In the genomic region with DNA sequence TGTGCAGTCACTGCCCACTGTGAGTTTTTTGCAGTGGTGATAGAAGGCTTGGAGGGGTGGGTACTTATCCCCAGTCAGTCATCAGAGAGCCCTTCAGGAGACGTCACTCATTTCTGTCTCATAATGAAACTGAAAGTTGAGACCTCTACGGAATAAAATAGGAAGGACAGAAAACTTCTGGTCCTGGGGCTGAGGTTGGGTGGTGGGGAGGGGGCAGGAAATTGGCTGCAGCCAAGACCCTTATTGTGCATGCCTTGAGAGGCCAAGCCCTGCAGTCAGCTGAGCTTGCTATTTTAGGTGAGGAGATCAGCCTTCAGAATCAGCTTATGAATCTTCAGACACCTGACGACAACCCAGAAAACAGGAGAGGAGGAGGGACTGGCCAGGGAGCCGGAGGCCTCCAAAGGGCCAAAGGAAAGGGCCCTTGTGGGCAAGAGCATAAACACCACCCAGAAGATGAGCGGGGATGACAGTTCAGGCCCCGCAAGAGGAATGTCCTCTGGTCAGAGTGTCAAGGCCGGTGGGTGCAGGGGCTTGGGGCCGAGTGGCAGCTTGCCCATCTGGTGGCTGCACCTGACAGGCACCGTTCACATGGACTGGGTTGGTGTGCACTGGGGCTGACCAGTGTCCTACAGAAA, we compare ENCODE assay signal across 8 cellular contexts. TPM values are rescaled to one million over a fixed set of nuclear protein-coding genes. Genes with fewer than 3 reads are reported as not detected.
A peak's percentile ranks its signal among the peaks of the same experiment; 100 is the strongest.
DNase-seq lines count a peak whose midpoint lies in the region; ATAC-seq and TF ChIP-seq lines count a peak whose summit lies in the region.

No MANE protein-coding gene starts in this region.

- peak overlapping the region in 2 of 3 donors; percentile 2 to 14 for H3K4me3 ChIP-seq in liver (ENCODE audit: low read depth in 1 of 3, low read length in 3 of 3)

- WGBS in liver, result 59% methylated on average over 9 of the region's 9 CpGs

- DNase-seq in GM13977 (ENCODE audit: low spot score) (peak; percentile 76), M059J (ENCODE audit: low read depth) (peak; percentile 30), SW 1271 (lab: John Stamatoyannopoulos, UW) (no peak), NCI-H2081 treated with DMSO at 0.1 percent for 48 hours (lab: John Stamatoyannopoulos, UW) (no peak), NCI-H1930 (lab: John Stamatoyannopoulos, UW) (no peak), Kasumi-1 (lab: John Stamatoyannopoulos, UW) (no peak)

- peak; percentile 70 for ATAC-seq in GM21526 (IDR thresholded peaks at IDR 0.05; ENCODE audit: low FRiP score, unreplicated experiment)

- H3K9me3 ChIP-seq in liver (ENCODE audit: control insufficient read depth in 4 of 4, low read length in 3 of 4), result no peaks in the 10 kb centered on the region

- peak overlapping the region in 1 of 2 donors; percentile 49 for H3K27ac ChIP-seq in liver (ENCODE audit: low read depth in 1 of 2, low read length in 2 of 2)

- no peaks in the 10 kb centered on the region for H3K27me3 ChIP-seq in liver (ENCODE audit: control insufficient read depth in 4 of 4, insufficient read depth in 4 of 4, low read length in 3 of 4)

- H3K9ac ChIP-seq in liver (ENCODE audit: low read depth in 1 of 2, low read length in 2 of 2), result peak overlapping the region in 1 of 2 donors; percentile 45

- TF ChIP-seq RAD21 in liver (IDR thresholded peaks at IDR 0.05), result no peak

- H3K4me1 ChIP-seq in liver (ENCODE audit: control insufficient read depth in 4 of 4, insufficient read depth in 4 of 4, low read length in 3 of 4), result peaks cover 0 to 5% (median 0%) of the 10 kb centered on the region in 4 donors

- in situ Hi-C loops in GM13977 (cut with MboI; ENCODE audit: low pct_unique_long_range_greater_than_20kb, low sequenced_read_pairs, unreplicated experiment), result no loop called here

- no peak for TF ChIP-seq CTCF in GM13977 (IDR thresholded peaks at IDR 0.05; ENCODE audit: extremely low read depth, insufficient read depth, missing control alignments)
- TF ChIP-seq CTCF in liver (IDR thresholded peaks at IDR 0.05; ENCODE audit: low read depth, low read length, missing input control), result no peak

- H3K36me3 ChIP-seq in liver (ENCODE audit: control insufficient read depth in 4 of 4, insufficient read depth in 3 of 4, low read depth in 1 of 4, low read length in 3 of 4), result no peaks in the 10 kb centered on the region

TF ChIP-seq in liver, 16 proteins besides CTCF, POLR2A, EP300 and RAD21:
- TF ChIP-seq EGR1 (IDR thresholded peaks at IDR 0.05; ENCODE audit: low read depth in 2 of 2) (no peak), FOXA2 (IDR thresholded peaks at IDR 0.05) (no peak), RXRA (IDR thresholded peaks at IDR 0.05) (peak in 1 of 2 donors; percentile 15), GABPA (IDR thresholded peaks at IDR 0.05 in 1 of 2, conservative IDR thresholded peaks at IDR 0.05 in 1 of 2) (no peak), FOXA1 (IDR thresholded peaks at IDR 0.05) (no peak), YY1 (IDR thresholded peaks at IDR 0.05) (no peak), NR2F2 (IDR thresholded peaks at IDR 0.05) (no peak), TAF1 (conservative IDR thresholded peaks at IDR 0.05) (no peak), JUND (IDR thresholded peaks at IDR 0.05) (peak in 1 of 2 donors; percentile 38), SP1 (IDR thresholded peaks at IDR 0.05) (no peak), HNF4A (conservative IDR thresholded peaks at IDR 0.05) (peak in 1 of 2 donors; percentile 18), HNF4G (IDR thresholded peaks at IDR 0.05) (no peak)
- TF ChIP-seq, protein P1, sequence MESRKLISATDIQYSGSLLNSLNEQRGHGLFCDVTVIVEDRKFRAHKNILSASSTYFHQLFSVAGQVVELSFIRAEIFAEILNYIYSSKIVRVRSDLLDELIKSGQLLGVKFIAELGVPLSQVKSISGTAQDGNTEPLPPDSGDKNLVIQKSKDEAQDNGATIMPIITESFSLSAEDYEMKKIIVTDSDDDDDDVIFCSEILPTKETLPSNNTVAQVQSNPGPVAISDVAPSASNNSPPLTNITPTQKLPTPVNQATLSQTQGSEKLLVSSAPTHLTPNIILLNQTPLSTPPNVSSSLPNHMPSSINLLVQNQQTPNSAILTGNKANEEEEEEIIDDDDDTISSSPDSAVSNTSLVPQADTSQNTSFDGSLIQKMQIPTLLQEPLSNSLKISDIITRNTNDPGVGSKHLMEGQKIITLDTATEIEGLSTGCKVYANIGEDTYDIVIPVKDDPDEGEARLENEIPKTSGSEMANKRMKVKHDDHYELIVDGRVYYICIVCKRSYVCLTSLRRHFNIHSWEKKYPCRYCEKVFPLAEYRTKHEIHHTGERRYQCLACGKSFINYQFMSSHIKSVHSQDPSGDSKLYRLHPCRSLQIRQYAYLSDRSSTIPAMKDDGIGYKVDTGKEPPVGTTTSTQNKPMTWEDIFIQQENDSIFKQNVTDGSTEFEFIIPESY (IDR thresholded peaks at IDR 0.05), result no peak
- TF ChIP-seq, protein P2, sequence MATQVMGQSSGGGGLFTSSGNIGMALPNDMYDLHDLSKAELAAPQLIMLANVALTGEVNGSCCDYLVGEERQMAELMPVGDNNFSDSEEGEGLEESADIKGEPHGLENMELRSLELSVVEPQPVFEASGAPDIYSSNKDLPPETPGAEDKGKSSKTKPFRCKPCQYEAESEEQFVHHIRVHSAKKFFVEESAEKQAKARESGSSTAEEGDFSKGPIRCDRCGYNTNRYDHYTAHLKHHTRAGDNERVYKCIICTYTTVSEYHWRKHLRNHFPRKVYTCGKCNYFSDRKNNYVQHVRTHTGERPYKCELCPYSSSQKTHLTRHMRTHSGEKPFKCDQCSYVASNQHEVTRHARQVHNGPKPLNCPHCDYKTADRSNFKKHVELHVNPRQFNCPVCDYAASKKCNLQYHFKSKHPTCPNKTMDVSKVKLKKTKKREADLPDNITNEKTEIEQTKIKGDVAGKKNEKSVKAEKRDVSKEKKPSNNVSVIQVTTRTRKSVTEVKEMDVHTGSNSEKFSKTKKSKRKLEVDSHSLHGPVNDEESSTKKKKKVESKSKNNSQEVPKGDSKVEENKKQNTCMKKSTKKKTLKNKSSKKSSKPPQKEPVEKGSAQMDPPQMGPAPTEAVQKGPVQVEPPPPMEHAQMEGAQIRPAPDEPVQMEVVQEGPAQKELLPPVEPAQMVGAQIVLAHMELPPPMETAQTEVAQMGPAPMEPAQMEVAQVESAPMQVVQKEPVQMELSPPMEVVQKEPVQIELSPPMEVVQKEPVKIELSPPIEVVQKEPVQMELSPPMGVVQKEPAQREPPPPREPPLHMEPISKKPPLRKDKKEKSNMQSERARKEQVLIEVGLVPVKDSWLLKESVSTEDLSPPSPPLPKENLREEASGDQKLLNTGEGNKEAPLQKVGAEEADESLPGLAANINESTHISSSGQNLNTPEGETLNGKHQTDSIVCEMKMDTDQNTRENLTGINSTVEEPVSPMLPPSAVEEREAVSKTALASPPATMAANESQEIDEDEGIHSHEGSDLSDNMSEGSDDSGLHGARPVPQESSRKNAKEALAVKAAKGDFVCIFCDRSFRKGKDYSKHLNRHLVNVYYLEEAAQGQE (IDR thresholded peaks at IDR 0.05), result no peak
- TF ChIP-seq, protein P3, sequence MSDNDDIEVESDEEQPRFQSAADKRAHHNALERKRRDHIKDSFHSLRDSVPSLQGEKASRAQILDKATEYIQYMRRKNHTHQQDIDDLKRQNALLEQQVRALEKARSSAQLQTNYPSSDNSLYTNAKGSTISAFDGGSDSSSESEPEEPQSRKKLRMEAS (IDR thresholded peaks at IDR 0.05), result no peak
- TF ChIP-seq, protein P4, sequence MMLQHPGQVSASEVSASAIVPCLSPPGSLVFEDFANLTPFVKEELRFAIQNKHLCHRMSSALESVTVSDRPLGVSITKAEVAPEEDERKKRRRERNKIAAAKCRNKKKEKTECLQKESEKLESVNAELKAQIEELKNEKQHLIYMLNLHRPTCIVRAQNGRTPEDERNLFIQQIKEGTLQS (IDR thresholded peaks at IDR 0.05), result no peak

RNA-seq across cellular contexts. Expression of a gene that starts 17.9 kb away (rescaled TPM):
- total RNA-seq in M059J (2014; rRNA removed; shearing (Covaris generic)), result 9.6 and 15.4 TPM in 2 replicates
- 10 to 100 TPM in 1 of 2 donors, 1 to 10 TPM in 1; 8.7 to 18.7 TPM for total RNA-seq in liver
- 1 to 10 TPM; 3.2 to 9.6 TPM for polyA plus RNA-seq in liver

Comparison
In these comparisons a context has a peak if more than half of its experiments do, and no peak if none do; other contexts are left out.
1. DNase-seq: peak in GM13977 (single experiment) and M059J (single experiment); none in SW 1271 (0 of 2), NCI-H2081 treated with DMSO at 0.1 percent for 48 hours (single experiment), NCI-H1930 (0 of 2) and Kasumi-1 (0 of 2).